30 cellular contexts compared by ENCODE assay signal in genomic region chrX:150857453-150857852, GRCh38.
"Had no signal": no experiment of that assay in that cellular context is flagged by ENCODE, and none has a peak within 500 bp of the region (broad histone marks: within the 10 kb centered on the region; RNA-seq: fewer than 3 reads in every experiment).

No MANE protein-coding gene starts in this region.

- DNase-seq: activated B cell treated with CpG ODN at 0.5 μM for 24 hours; activated CD4-positive, alpha-beta T cell treated with anti-CD3 and anti-CD28 coated beads for 1 hour; activated CD4-positive, alpha-beta T cell treated with anti-CD3 and anti-CD28 coated beads, Interleukin-2, amount 10 ng/mL, durations not matched to agents 24 days and 14 days; activated CD4-positive, alpha-beta T cell treated with anti-CD3 and anti-CD28 coated beads, Interleukin-2, amount 50 U/mL, for 48 hours; activated effector memory CD4-positive, alpha-beta T cell treated with Interleukin-2 at 50 U/mL for 16 hours; activated naive CD4-positive, alpha-beta T cell; activated T-cell treated with anti-CD3 and anti-CD28 coated beads for 4 hours; amniotic stem cell; Karpas-422; NCI-H1048; NCI-H146; NCI-H187 treated with DMSO at 0.1 percent for 48 hours; NCI-H345; NCI-H510A; NCI-H526 treated with DMSO at 0.1 percent for 48 hours; NCI-H82; NK-92 treated with Interleukin-12 subunit alpha and Interleukin-12 subunit beta, amount 100 ng/mL, for 24 hours; OCI-M1; RPMI8226; T-cell; T-helper 2 cell; T1000 had no signal

- H3K4me1 Mint-ChIP-seq: activated B cell treated with CpG ODN at 0.5 μM for 24 hours; activated CD4-positive, alpha-beta T cell treated with anti-CD3 and anti-CD28 coated beads, Interleukin-2, amount 10 ng/mL, durations not matched to agents 24 days and 14 days; brain had no signal

- H3K27ac Mint-ChIP-seq: activated B cell treated with CpG ODN at 0.5 μM for 24 hours; activated CD4-positive, alpha-beta T cell treated with anti-CD3 and anti-CD28 coated beads, Interleukin-2, amount 10 ng/mL, durations not matched to agents 24 days and 14 days; brain; T-cell had no signal

- H3K4me3 Mint-ChIP-seq: activated B cell treated with CpG ODN at 0.5 μM for 24 hours; activated CD4-positive, alpha-beta T cell treated with anti-CD3 and anti-CD28 coated beads, Interleukin-2, amount 10 ng/mL, durations not matched to agents 24 days and 14 days; activated naive CD4-positive, alpha-beta T cell treated with anti-CD3 and anti-CD28 coated beads, Interleukin-2, amount 50 U/mL, for 24 hours; brain; central memory CD8-positive, alpha-beta T cell; T-cell had no signal

- H3K4me3 ChIP-seq: ascending aorta, SK-N-MC had no signal

- H3K4me1 ChIP-seq: ascending aorta had no signal

- FAIRE-seq: TTC549 had no signal

- H3K27me3 ChIP-seq: ascending aorta had no signal

- H3K36me3 ChIP-seq: ascending aorta had no signal

- ATAC-seq: Panc1, Right ventricle myocardium inferior, T-cell had no signal

- H3K27me3 Mint-ChIP-seq: activated B cell treated with CpG ODN at 0.5 μM for 24 hours; activated CD4-positive, alpha-beta T cell treated with anti-CD3 and anti-CD28 coated beads, Interleukin-2, amount 10 ng/mL, durations not matched to agents 24 days and 14 days; activated naive CD4-positive, alpha-beta T cell treated with anti-CD3 and anti-CD28 coated beads, Interleukin-2, amount 50 U/mL, for 24 hours; brain; central memory CD8-positive, alpha-beta T cell had no signal

- H3K27ac ChIP-seq: ascending aorta, SK-N-MC had no signal
